ENCODE assay signal across 23 cellular contexts in genomic region chr9:137308102-137308619, GRCh38. TPM values are rescaled to one million over a fixed set of nuclear protein-coding genes. Genes with fewer than 3 reads are reported as not detected.
DNase-seq lines count a peak whose midpoint lies in the region; ATAC-seq and TF ChIP-seq lines count a peak whose summit lies in the region.
"Had no signal": no experiment of that assay in that cellular context is flagged by ENCODE, and none has a peak within 500 bp of the region (broad histone marks: within the 10 kb centered on the region; RNA-seq: fewer than 3 reads in every experiment).

No MANE protein-coding gene starts in this region.

- ATAC-seq in T-helper 17 cell = no peak
- no peak for ATAC-seq in HG03045 (IDR thresholded peaks at IDR 0.05; ENCODE audit: unreplicated experiment)
- ATAC-seq: activated naive CD8-positive, alpha-beta T cell treated with anti-CD3 and anti-CD28 coated beads, Interleukin-2, amount 50 U/mL, for 24 hours had no signal

- no peak overlapping the region for H3K27ac ChIP-seq in osteoblast (ENCODE audit: low read depth, low read length)
- H3K27ac ChIP-seq: 22Rv1, breast epithelium had no signal

- H3K27me3 ChIP-seq in GM06990 (replicated peaks; ENCODE audit: control insufficient read depth, insufficient read depth, low read length) = no peaks in the 10 kb centered on the region; the same call in 1 of the 2 replicates
- H3K27me3 ChIP-seq in osteoblast (ENCODE audit: insufficient read depth, low read length) = no peaks in the 10 kb centered on the region
- H3K27me3 ChIP-seq: breast epithelium had no signal

- DNase-seq in DMS 273 (lab: John Stamatoyannopoulos, UW; ENCODE audit: unreplicated experiment) (peak; percentile 43), DMS 273 treated with DMSO at 0.1 percent for 48 hours (lab: John Stamatoyannopoulos, UW) (no peak), GM06990 (ENCODE audit: extremely low read depth, insufficient read length) (peak; percentile 8), ecto neural progenitor cell (ENCODE audit: low spot score) (peak; percentile 70), osteoblast (ENCODE audit: insufficient read length, low spot score, missing footprints) (peak; percentile 78), T-helper 17 cell (no peak), ureter (ENCODE audit: low spot score) (no peak)
- DNase-seq: activated naive CD8-positive, alpha-beta T cell treated with anti-CD3 and anti-CD28 coated beads, Interleukin-2, amount 50 U/mL, for 24 hours; dermis blood vessel endothelial cell; NCI-H1417 treated with DMSO at 0.1 percent for 48 hours; NK-92 treated with Interleukin-12 subunit alpha and Interleukin-12 subunit beta, amount 100 ng/mL, for 24 hours; SW 1271 had no signal

- H2AFZ ChIP-seq in osteoblast (ENCODE audit: low read length) = no peak overlapping the region

- peaks cover 4% of the 10 kb centered on the region for H3K4me1 ChIP-seq in osteoblast (ENCODE audit: insufficient read depth, low read length)

- no peak for TF ChIP-seq CTCF in GM06990 (IDR thresholded peaks at IDR 0.05; ENCODE audit: insufficient read depth, low read length, poor library complexity, severe bottlenecking)
- TF ChIP-seq CTCF in osteoblast (IDR thresholded peaks at IDR 0.05; ENCODE audit: extremely low read depth, low read depth, low read length) = no peak

- H3K9me3 ChIP-seq in osteoblast (ENCODE audit: low read depth, low read length) (no peaks in the 10 kb centered on the region), T-helper 17 cell (ENCODE audit: control insufficient read depth, low read length, poor library complexity, severe bottlenecking) (no peaks in the 10 kb centered on the region)
- H3K9me3 ChIP-seq: breast epithelium, left ventricle myocardium inferior had no signal

- H3K79me2 ChIP-seq in osteoblast (ENCODE audit: insufficient read depth, low read length) = no peaks in the 10 kb centered on the region

- H3K36me3 ChIP-seq in GM06990 (ENCODE audit: control insufficient read depth, insufficient read depth, low read length) (no peaks in the 10 kb centered on the region), osteoblast (ENCODE audit: insufficient read depth, low read length) (no peaks in the 10 kb centered on the region)
- H3K36me3 ChIP-seq: breast epithelium, left ventricle myocardium inferior had no signal

- H3K4me3 Mint-ChIP-seq in T-helper 17 cell = no peak overlapping the region
- H3K4me3 Mint-ChIP-seq: activated naive CD8-positive, alpha-beta T cell treated with anti-CD3 and anti-CD28 coated beads, Interleukin-2, amount 50 U/mL, for 24 hours had no signal

- no peaks in the 10 kb centered on the region for H4K20me1 ChIP-seq in osteoblast (ENCODE audit: insufficient read depth, low read length)

- no peak overlapping the region for H3K4me3 ChIP-seq in GM06990 (replicated peaks; ENCODE audit: low read depth, low read length)
- no peak overlapping the region for H3K4me3 ChIP-seq in osteoblast (ENCODE audit: insufficient read depth, low read length)

- no peak overlapping the region for H3K27ac Mint-ChIP-seq in T-helper 17 cell
- H3K27ac Mint-ChIP-seq: activated naive CD8-positive, alpha-beta T cell treated with anti-CD3 and anti-CD28 coated beads, Interleukin-2, amount 50 U/mL, for 24 hours; CD14-positive monocyte had no signal

- no peaks in the 10 kb centered on the region for H3K36me3 Mint-ChIP-seq in T-helper 17 cell (ENCODE audit: low read depth)
- H3K36me3 Mint-ChIP-seq: CD14-positive monocyte had no signal

- H3K27me3 Mint-ChIP-seq in T-helper 17 cell = no peaks in the 10 kb centered on the region
- H3K27me3 Mint-ChIP-seq: activated naive CD8-positive, alpha-beta T cell treated with anti-CD3 and anti-CD28 coated beads, Interleukin-2, amount 50 U/mL, for 24 hours had no signal

- H3K4me2 ChIP-seq in osteoblast (ENCODE audit: insufficient read depth, low read length) = no peak overlapping the region

- H3K4me1 Mint-ChIP-seq in T-helper 17 cell = no peaks in the 10 kb centered on the region

RNA-seq across cellular contexts. Expression of gene NRARP, which starts 6.1 kb away (rescaled TPM):
- total RNA-seq in osteoblast (under 0.01 TPM in 2 replicates), T-helper 17 cell (under 1 TPM; 0.42 to 0.91 TPM), ureter (7.1 TPM)
- total RNA-seq: M059J had no signal

RNA-seq across cellular contexts. Expression of gene TOR4A, which starts 30.6 kb away (rescaled TPM):
- total RNA-seq in osteoblast (0.29 and 2.5 TPM in 2 replicates), T-helper 17 cell (1 to 10 TPM; 2.1 to 4.0 TPM), ureter (15.4 TPM)

RNA-seq across cellular contexts. Expression of gene NELFB, which starts 53.0 kb away (rescaled TPM):
- total RNA-seq in osteoblast (46.0 and 47.4 TPM in 2 replicates), T-helper 17 cell (10 to 100 TPM; 33.2 to 37.8 TPM), ureter (45.2 TPM)

RNA-seq across cellular contexts. Expression of gene STPG3, which starts 57.1 kb away (rescaled TPM):
- 0.36 TPM in 1 of 2 replicates, not detected in the other for total RNA-seq in osteoblast
- under 1 TPM in 1 of 2 donors, not detected in 1; 0.62 TPM for total RNA-seq in T-helper 17 cell
- total RNA-seq in ureter = not detected
- total RNA-seq: breast epithelium, epithelial cell of proximal tubule, frontal cortex, M059J, mucosa of gallbladder, RPMI7951, subcutaneous adipose tissue had no signal

Comparison
In these comparisons a context has a peak if more than half of its experiments do, and no peak if none do; other contexts are left out.
1. DNase-seq: peak in DMS 273 (single experiment), GM06990 (single experiment), ecto neural progenitor cell (single experiment) and osteoblast (single experiment); none in DMS 273 treated with DMSO at 0.1 percent for 48 hours (single experiment), T-helper 17 cell (0 of 3) and ureter (single experiment).